27 cellular contexts compared by ENCODE assay signal in genomic region chr13:47417485-47417884, GRCh38.
"Had no signal": no experiment of that assay in that cellular context is flagged by ENCODE, and none has a peak within 500 bp of the region (broad histone marks: within the 10 kb centered on the region; RNA-seq: fewer than 3 reads in every experiment).

No MANE protein-coding gene starts in this region.

- H3K27me3 ChIP-seq: colonic mucosa, dorsolateral prefrontal cortex, esophagus muscularis mucosa, esophagus squamous epithelium, foreskin keratinocyte, gastrocnemius medialis, gastroesophageal sphincter, heart left ventricle, heart right ventricle had no signal

- H3K36me3 ChIP-seq: colonic mucosa, esophagus muscularis mucosa, esophagus squamous epithelium, gastrocnemius medialis, gastroesophageal sphincter, heart left ventricle, heart right ventricle had no signal

- H3K4me3 ChIP-seq: colonic mucosa, coronary artery, dorsolateral prefrontal cortex, esophagus muscularis mucosa, esophagus squamous epithelium, gastrocnemius medialis, gastroesophageal sphincter, heart left ventricle, heart right ventricle had no signal

- H3K27ac ChIP-seq: colonic mucosa, coronary artery, dorsolateral prefrontal cortex, epithelial cell of prostate, esophagus muscularis mucosa, esophagus squamous epithelium, foreskin keratinocyte, gastrocnemius medialis, gastroesophageal sphincter, heart left ventricle, heart right ventricle had no signal

- ATAC-seq: effector memory CD8-positive, alpha-beta T cell; esophagus mucosa; foreskin keratinocyte; gastrocnemius medialis; gastroesophageal sphincter; heart left ventricle; heart right ventricle had no signal

- FAIRE-seq: colon, endometrium, endothelial cell of umbilical vein, frontal cortex had no signal

- H3K9me3 ChIP-seq: colonic mucosa, esophagus muscularis mucosa, esophagus squamous epithelium, gastrocnemius medialis, gastroesophageal sphincter, heart left ventricle, heart right ventricle had no signal

- DNase-seq: colonic mucosa; cortex of kidney; dermis blood vessel endothelial cell; dorsolateral prefrontal cortex; effector CD4-positive, alpha-beta T cell; effector CD8-positive, alpha-beta T cell; effector memory CD4-positive, alpha-beta T cell; effector memory CD8-positive, alpha-beta T cell; endodermal cell; erythroblast; esophagus squamous epithelium; foreskin keratinocyte; foreskin melanocyte; gastrocnemius medialis; glutamatergic neuron; head of caudate nucleus; heart left ventricle; heart right ventricle had no signal

- H3K4me1 ChIP-seq: colonic mucosa, esophagus muscularis mucosa, esophagus squamous epithelium, foreskin keratinocyte, gastrocnemius medialis, gastroesophageal sphincter, heart right ventricle had no signal
